10 cellular contexts compared by ENCODE assay signal in genomic region chr16:50024207-50024606, GRCh38. TPM values are rescaled to one million over a fixed set of nuclear protein-coding genes. Genes with fewer than 3 reads are reported as not detected.
DNase-seq lines count a peak whose midpoint lies in the region; ATAC-seq and TF ChIP-seq lines count a peak whose summit lies in the region.
"Had no signal": no experiment of that assay in that cellular context is flagged by ENCODE, and none has a peak within 500 bp of the region (broad histone marks: within the 10 kb centered on the region; RNA-seq: fewer than 3 reads in every experiment).

No MANE protein-coding gene starts in this region.

- no peak overlapping the region for H2BK15ac ChIP-seq in mesenchymal stem cell (ENCODE audit: low read depth, poor library complexity, severe bottlenecking)

- CTCF ChIA-PET in activated CD8-positive, alpha-beta T cell treated with anti-CD3 and anti-CD28 coated beads for 36 hours (lab: Charles Lee) = interaction anchor here (0.7 to 6.7 kb wide), 37 partner anchors 8 to 782 kb away, joined by 3 to 110 read pairs (median 6); partner anchors contain the start of genes HEATR3 and TENT4B

- H3K27me3 Mint-ChIP-seq in stimulated activated naive CD8-positive, alpha-beta T cell treated with anti-CD3 and anti-CD28 coated beads, Interleukin-15, Interleukin-2, amounts not matched to agents 100 ng/mL and 50 ng/mL, for 24 hours = no peaks in the 10 kb centered on the region
- H3K27me3 Mint-ChIP-seq in activated CD8-positive, alpha-beta T cell treated with anti-CD3 and anti-CD28 coated beads for 36 hours = no peaks in the 10 kb centered on the region

- no peak overlapping the region for H3K4me2 ChIP-seq in mesenchymal stem cell (ENCODE audit: low read length, poor library complexity, severe bottlenecking)

- H3K27ac Mint-ChIP-seq in stimulated activated naive CD8-positive, alpha-beta T cell treated with anti-CD3 and anti-CD28 coated beads, Interleukin-15, Interleukin-2, amounts not matched to agents 100 ng/mL and 50 ng/mL, for 24 hours = no peak overlapping the region
- H3K27ac Mint-ChIP-seq in activated CD8-positive, alpha-beta T cell treated with anti-CD3 and anti-CD28 coated beads for 36 hours = peak overlapping the region; percentile 86

- peaks cover 9 to 17% of the 10 kb centered on the region in 2 experiments for H3K27me3 ChIP-seq in mesenchymal stem cell (ENCODE audit: control insufficient read depth in 1 of 2, insufficient read depth in 1 of 2, low read length in 2 of 2)
- H3K27me3 ChIP-seq: ovary had no signal

- no peak overlapping the region for H2AK5ac ChIP-seq in mesenchymal stem cell (ENCODE audit: low read length, severe bottlenecking)

- POLR2A ChIA-PET in activated CD8-positive, alpha-beta T cell treated with anti-CD3 and anti-CD28 coated beads for 36 hours (lab: Charles Lee) = interaction anchor here (0.6 to 1.6 kb wide), 4 partner anchors 16 to 247 kb away, joined by 3 to 6 read pairs (median 3); no protein-coding TSS in a partner anchor

- intact Hi-C loops in activated CD8-positive, alpha-beta T cell treated with anti-CD3 and anti-CD28 coated beads for 36 hours (cut with micrococcal nuclease) = loop anchor here (10.0 kb wide), 2 partner anchors 191 to 721 kb away; partner anchors contain the start of gene CYLD

- H3K27ac ChIP-seq in mesenchymal stem cell (ENCODE audit: low read length, poor library complexity, severe bottlenecking) = no peak overlapping the region
- H3K27ac ChIP-seq: ovary had no signal

- H3K4ac ChIP-seq in mesenchymal stem cell (ENCODE audit: low read depth in 1 of 2, low read length in 2 of 2) = no peak overlapping the region

- H3K79me1 ChIP-seq in mesenchymal stem cell (replicated peaks; ENCODE audit: low read length, poor library complexity, severe bottlenecking) = peaks cover 2% of the 10 kb centered on the region

- peaks cover 24% of the 10 kb centered on the region for H3K4me1 Mint-ChIP-seq in stimulated activated naive CD8-positive, alpha-beta T cell treated with anti-CD3 and anti-CD28 coated beads, Interleukin-15, Interleukin-2, amounts not matched to agents 100 ng/mL and 50 ng/mL, for 24 hours (ENCODE audit: low read depth)
- peaks cover 20% of the 10 kb centered on the region for H3K4me1 Mint-ChIP-seq in activated CD8-positive, alpha-beta T cell treated with anti-CD3 and anti-CD28 coated beads for 36 hours (ENCODE audit: low read depth)

- 96% methylated on average over 11 of the region's 11 CpGs for WGBS in mesenchymal stem cell

- no peak for TF ChIP-seq CTCF in activated CD8-positive, alpha-beta T cell treated with anti-CD3 and anti-CD28 coated beads for 36 hours (IDR thresholded peaks at IDR 0.05)

- no peak overlapping the region for H4K91ac ChIP-seq in mesenchymal stem cell (ENCODE audit: low read length)

- H3K4me3 Mint-ChIP-seq in stimulated activated naive CD8-positive, alpha-beta T cell treated with anti-CD3 and anti-CD28 coated beads, Interleukin-15, Interleukin-2, amounts not matched to agents 100 ng/mL and 50 ng/mL, for 24 hours = peak overlapping the region; percentile 93
- peak overlapping the region; percentile 92 for H3K4me3 Mint-ChIP-seq in activated CD8-positive, alpha-beta T cell treated with anti-CD3 and anti-CD28 coated beads for 36 hours

- no peaks in the 10 kb centered on the region for H3K36me3 Mint-ChIP-seq in stimulated activated naive CD8-positive, alpha-beta T cell treated with anti-CD3 and anti-CD28 coated beads, Interleukin-15, Interleukin-2, amounts not matched to agents 100 ng/mL and 50 ng/mL, for 24 hours (ENCODE audit: low read depth)
- peaks cover 4% of the 10 kb centered on the region for H3K36me3 Mint-ChIP-seq in activated CD8-positive, alpha-beta T cell treated with anti-CD3 and anti-CD28 coated beads for 36 hours (ENCODE audit: low read depth)

- H3K18ac ChIP-seq in mesenchymal stem cell (ENCODE audit: low read depth in 1 of 2, low read length in 2 of 2) = no peak overlapping the region

- ATAC-seq in stimulated activated naive CD8-positive, alpha-beta T cell treated with anti-CD3 and anti-CD28 coated beads, Interleukin-15, Interleukin-2, amounts not matched to agents 100 U/mL and 50 U/mL, for 24 hours = no peak
- ATAC-seq in activated CD8-positive, alpha-beta T cell treated with anti-CD3 and anti-CD28 coated beads for 36 hours = no peak
- no peak for ATAC-seq in GM19035 (IDR thresholded peaks at IDR 0.05; ENCODE audit: unreplicated experiment)

- H3K4me3 ChIP-seq in mesenchymal stem cell (ENCODE audit: insufficient read depth in 1 of 2, low read depth in 1 of 2, low read length in 2 of 2) = peak overlapping the region in 1 of 2 experiments; percentile 63

- DNase-seq in stimulated activated naive CD8-positive, alpha-beta T cell treated with anti-CD3 and anti-CD28 coated beads, Interleukin-15, Interleukin-2, amounts not matched to agents 100 U/mL and 50 U/mL, for 24 hours = no peak
- no peak for DNase-seq in activated CD8-positive, alpha-beta T cell treated with anti-CD3 and anti-CD28 coated beads for 36 hours
- no peak for DNase-seq in mesenchymal stem cell
- DNase-seq in SW 1271 (lab: John Stamatoyannopoulos, UW) = no peak
- DNase-seq in NCI-H345 treated with DMSO at 0.1 percent for 48 hours (lab: John Stamatoyannopoulos, UW; ENCODE audit: unreplicated experiment) = no peak
- no peak for DNase-seq in stimulated activated CD4-positive, alpha-beta T cell treated with anti-CD3 and anti-CD28 coated beads, Interleukin-4, amount 100 ng/mL, for 24 hours

- no peak overlapping the region for H3K23ac ChIP-seq in mesenchymal stem cell (ENCODE audit: low read length in 2 of 2)

- H3K36me3 ChIP-seq in mesenchymal stem cell (ENCODE audit: control insufficient read depth in 1 of 2, insufficient read depth in 2 of 2, low read depth in 1 of 2, low read length in 2 of 2) = peaks cover 0 to 7% of the 10 kb centered on the region in 2 experiments
- H3K36me3 ChIP-seq: ovary had no signal

- H3K9me3 ChIP-seq in mesenchymal stem cell (ENCODE audit: control insufficient read depth, low read length) = no peaks in the 10 kb centered on the region
- H3K9me3 ChIP-seq: ovary had no signal

- peaks cover 8% of the 10 kb centered on the region for H3K4me1 ChIP-seq in mesenchymal stem cell (ENCODE audit: control insufficient read depth, insufficient read depth, low read depth, low read length)

- H2BK120ac ChIP-seq in mesenchymal stem cell (ENCODE audit: low read depth, low read length) = no peak overlapping the region

- H3K9me3 Mint-ChIP-seq in stimulated activated naive CD8-positive, alpha-beta T cell treated with anti-CD3 and anti-CD28 coated beads, Interleukin-15, Interleukin-2, amounts not matched to agents 100 ng/mL and 50 ng/mL, for 24 hours = no peaks in the 10 kb centered on the region
- H3K9me3 Mint-ChIP-seq in activated CD8-positive, alpha-beta T cell treated with anti-CD3 and anti-CD28 coated beads for 36 hours = no peaks in the 10 kb centered on the region
- H3K9me3 Mint-ChIP-seq: CD14-positive monocyte had no signal

- no peak overlapping the region for H4K8ac ChIP-seq in mesenchymal stem cell (ENCODE audit: low read length)

- peak overlapping the region; percentile 77 for H3K9ac ChIP-seq in mesenchymal stem cell (ENCODE audit: low read length)

- no peak overlapping the region for H2BK12ac ChIP-seq in mesenchymal stem cell (ENCODE audit: low read length in 2 of 2)

- H2BK5ac ChIP-seq in mesenchymal stem cell (ENCODE audit: low read depth, low read length, poor library complexity, severe bottlenecking) = no peak overlapping the region

- no peak overlapping the region for H3K14ac ChIP-seq in mesenchymal stem cell (ENCODE audit: low read length in 2 of 2)

- no peak overlapping the region for H2AFZ ChIP-seq in mesenchymal stem cell (ENCODE audit: low read depth, low read length)

RNA-seq across cellular contexts. Expression of gene CNEP1R1, which starts 0.8 kb away (rescaled TPM):
- total RNA-seq in activated CD8-positive, alpha-beta T cell treated with anti-CD3 and anti-CD28 coated beads for 36 hours = 10 to 100 TPM; 19.1 to 19.9 TPM
- polyA plus RNA-seq in mesenchymal stem cell (2013, experiment 1 of 2) = 23.6 TPM
- 25.4 TPM for polyA plus RNA-seq in mesenchymal stem cell (2013, experiment 2 of 2)

RNA-seq across cellular contexts. Expression of gene HEATR3, which starts 41.6 kb away (rescaled TPM):
- 10 to 100 TPM; 23.6 to 29.6 TPM for total RNA-seq in activated CD8-positive, alpha-beta T cell treated with anti-CD3 and anti-CD28 coated beads for 36 hours
- polyA plus RNA-seq in mesenchymal stem cell (2013, experiment 1 of 2) = 11.5 TPM
- polyA plus RNA-seq in mesenchymal stem cell (2013, experiment 2 of 2) = 11.6 TPM
